In the genomic region with DNA sequence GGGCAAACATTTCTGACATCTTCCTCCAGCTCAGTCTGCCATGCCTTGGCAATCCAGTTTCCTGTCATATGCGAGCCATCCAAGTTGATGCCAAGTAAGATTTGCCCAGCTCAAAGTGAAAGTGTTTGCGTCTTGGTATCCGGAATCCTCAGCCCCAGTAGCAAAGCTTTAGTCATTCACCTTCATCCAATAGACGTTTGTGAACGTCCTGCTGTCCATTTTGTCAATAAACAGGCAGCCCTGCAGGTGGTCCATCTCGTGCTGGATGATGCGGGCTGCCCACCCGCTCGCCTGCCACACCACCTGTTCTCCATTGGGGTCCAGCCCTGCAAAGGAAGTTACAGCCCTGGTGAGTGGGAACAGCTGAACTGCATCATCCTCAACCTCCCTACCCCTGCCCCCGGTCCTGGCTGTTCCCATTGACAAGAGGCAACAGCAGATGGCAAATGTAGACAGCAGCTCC, we compare ENCODE assay signal across 1 cellular context.
TF ChIP-seq lines count a peak whose summit lies in the region.

No MANE protein-coding gene starts in this region.

TF ChIP-seq in H1, 55 proteins besides CTCF, POLR2A, EP300 and RAD21:
- no peak for TF ChIP-seq JUN (IDR thresholded peaks at IDR 0.05; ENCODE audit: low read depth, low read length)
- no peak for TF ChIP-seq SIX5 (IDR thresholded peaks at IDR 0.05; ENCODE audit: low read depth, low read length)
- TF ChIP-seq CHD1 (IDR thresholded peaks at IDR 0.05; ENCODE audit: low read depth, low read length), result no peak
- no peak for TF ChIP-seq GABPA (IDR thresholded peaks at IDR 0.05; ENCODE audit: borderline replicate concordance, insufficient read depth, low read length)
- no peak for TF ChIP-seq POLR2AphosphoS5 (IDR thresholded peaks at IDR 0.05; ENCODE audit: low read depth, low read length)
- TF ChIP-seq CREB1 (IDR thresholded peaks at IDR 0.05), result no peak
- no peak for TF ChIP-seq TEAD4 (IDR thresholded peaks at IDR 0.05; ENCODE audit: low read depth, low read length)
- TF ChIP-seq JUND (IDR thresholded peaks at IDR 0.05; ENCODE audit: low read length), result no peak
- TF ChIP-seq TAF7 (optimal IDR thresholded peaks at IDR 0.05; ENCODE audit: borderline replicate concordance, low read depth, low read length), result no peak
- TF ChIP-seq, protein P1, sequence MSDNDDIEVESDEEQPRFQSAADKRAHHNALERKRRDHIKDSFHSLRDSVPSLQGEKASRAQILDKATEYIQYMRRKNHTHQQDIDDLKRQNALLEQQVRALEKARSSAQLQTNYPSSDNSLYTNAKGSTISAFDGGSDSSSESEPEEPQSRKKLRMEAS (IDR thresholded peaks at IDR 0.05), result no peak
- no peak for TF ChIP-seq ASH2L (IDR thresholded peaks at IDR 0.05; ENCODE audit: low read length)
- no peak for TF ChIP-seq SP2 (IDR thresholded peaks at IDR 0.05; ENCODE audit: low read length)
- no peak for TF ChIP-seq BRCA1 (IDR thresholded peaks at IDR 0.05; ENCODE audit: low read depth, low read length)
- TF ChIP-seq, protein P2, sequence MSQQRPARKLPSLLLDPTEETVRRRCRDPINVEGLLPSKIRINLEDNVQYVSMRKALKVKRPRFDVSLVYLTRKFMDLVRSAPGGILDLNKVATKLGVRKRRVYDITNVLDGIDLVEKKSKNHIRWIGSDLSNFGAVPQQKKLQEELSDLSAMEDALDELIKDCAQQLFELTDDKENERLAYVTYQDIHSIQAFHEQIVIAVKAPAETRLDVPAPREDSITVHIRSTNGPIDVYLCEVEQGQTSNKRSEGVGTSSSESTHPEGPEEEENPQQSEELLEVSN (IDR thresholded peaks at IDR 0.05), result no peak
- no peak for TF ChIP-seq SP1 (IDR thresholded peaks at IDR 0.05; ENCODE audit: low read depth, low read length)
